In the genomic region with DNA sequence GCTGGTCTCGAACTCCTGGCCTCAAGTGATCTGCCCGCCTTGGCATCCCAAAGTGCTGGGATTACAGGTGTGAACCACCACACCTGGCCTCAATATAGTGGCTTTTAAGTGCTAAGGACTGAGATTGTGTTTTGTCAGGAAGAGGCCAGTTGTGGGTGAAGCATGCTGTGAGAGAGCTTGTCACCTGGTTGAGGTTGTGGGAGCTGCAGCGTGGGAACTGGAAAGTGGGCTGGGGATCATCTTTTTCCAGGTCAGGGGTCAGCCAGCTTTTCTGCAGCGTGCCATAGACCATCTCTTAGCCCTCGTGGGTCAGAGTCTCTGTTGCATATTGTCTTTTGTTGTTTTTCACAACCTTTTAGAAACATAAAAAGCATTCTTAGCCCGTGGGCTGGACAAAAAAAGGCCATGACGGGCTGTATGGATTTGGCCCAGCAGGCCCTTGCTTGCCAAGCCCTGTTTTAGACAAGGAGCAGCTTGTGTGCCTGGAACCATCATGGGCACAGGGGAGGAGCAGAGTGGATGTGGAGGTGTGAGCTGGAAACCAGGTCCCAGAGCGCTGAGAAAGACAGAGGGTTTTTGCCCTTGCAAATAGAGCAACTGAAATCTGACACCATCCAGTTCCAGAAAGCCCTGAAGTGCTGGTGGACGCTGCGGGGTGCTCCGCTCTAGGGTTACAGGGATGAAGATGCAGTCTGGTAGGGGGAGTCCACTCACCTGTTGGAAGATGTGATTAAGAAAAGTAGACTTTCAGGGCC, we compare ENCODE assay signal across 19 cellular contexts. TPM values are rescaled to one million over a fixed set of nuclear protein-coding genes. Genes with fewer than 3 reads are reported as not detected.
A peak's percentile ranks its signal among the peaks of the same experiment; 100 is the strongest.
DNase-seq lines count a peak whose midpoint lies in the region; ATAC-seq, FAIRE-seq and TF ChIP-seq lines count a peak whose summit lies in the region.
"Had no signal": no experiment of that assay in that cellular context is flagged by ENCODE, and none has a peak within 500 bp of the region (broad histone marks: within the 10 kb centered on the region; RNA-seq: fewer than 3 reads in every experiment).

No MANE protein-coding gene starts in this region.

- dilution Hi-C loops in IMR-90 (cut with HindIII; ENCODE audit: low sequenced_read_pairs, unreplicated experiment) = no loop called here

- H3K14ac ChIP-seq in IMR-90 (replicated peaks; ENCODE audit: low read depth, low read length) = no peak overlapping the region

- H3K23ac ChIP-seq in IMR-90 (ENCODE audit: low read depth, low read length) = no peak overlapping the region
- no peak overlapping the region for H3K23ac ChIP-seq in mesendoderm (ENCODE audit: low read length)

- H2AK9ac ChIP-seq in IMR-90 (replicated peaks; ENCODE audit: low read depth, low read length, poor library complexity) = peak overlapping the region; percentile 70

- DNase-seq in IMR-90 (no peak), mesendoderm (peak; percentile 38), NOMO-1 treated with dmso at 0.1 percent for 144 hours (lab: John Stamatoyannopoulos, UW; ENCODE audit: unreplicated experiment) (no peak), colonic mucosa (no peak), kidney (no peak)
- DNase-seq in activated T-helper 1 cell treated with anti-CD3 and anti-CD28 coated beads, Interleukin-12 subunit alpha, Interleukin-12 subunit beta, Interleukin-2, Interleukin-4 antibody, amounts not matched to agents 30 ng/mL and 10 ng/mL and 1 ng/mL, durations not matched to agents 14 hours and 24 hours and 36 hours (ENCODE audit: low spot score) = no peak
- DNase-seq: activated CD4-positive, alpha-beta T cell treated with anti-CD3 and anti-CD28 coated beads, Interleukin-2, amount 10 ng/mL, durations not matched to agents 24 days and 14 days; foreskin melanocyte; GDM1; NCI-H1694 treated with DMSO at 0.1 percent for 48 hours; NCI-H526 treated with DMSO at 0.1 percent for 48 hours; SK-N-SH had no signal

- no peak overlapping the region for H4K91ac ChIP-seq in IMR-90 (ENCODE audit: insufficient read depth, low read depth, low read length)

- H2BK15ac ChIP-seq in IMR-90 (ENCODE audit: low read depth, low read length) (no peak overlapping the region), mesendoderm (replicated peaks; ENCODE audit: low read depth) (no peak overlapping the region)

- CTCF ChIA-PET in IMR-90 (lab: Yijun Ruan, JAX) = no interaction called here

- H3K4me1 Mint-ChIP-seq in activated T-helper 1 cell treated with anti-CD3 and anti-CD28 coated beads, Interleukin-12 subunit alpha, Interleukin-12 subunit beta, Interleukin-2, Interleukin-4 antibody, amounts not matched to agents 30 ng/mL and 10 ng/mL and 1 ng/mL, durations not matched to agents 14 hours and 24 hours and 36 hours (ENCODE audit: low read depth) = peaks cover 15% of the 10 kb centered on the region
- H3K4me1 Mint-ChIP-seq: central memory CD8-positive, alpha-beta T cell had no signal

- H3K4me3 ChIP-seq in IMR-90 (ENCODE audit: insufficient read depth, low read depth, low read length) (no peak overlapping the region), mesendoderm (ENCODE audit: low read length) (no peak overlapping the region), colonic mucosa (no peak overlapping the region), kidney (ENCODE audit: low read length in 2 of 2) (no peak overlapping the region)
- H3K4me3 ChIP-seq: right atrium auricular region had no signal

- H3K9ac ChIP-seq in IMR-90 (ENCODE audit: low read depth, low read length) (no peak overlapping the region), mesendoderm (ENCODE audit: low read length) (no peak overlapping the region), colonic mucosa (ENCODE audit: low read depth in 2 of 2, low read length in 2 of 2) (no peak overlapping the region), kidney (ENCODE audit: low read length in 2 of 2) (no peak overlapping the region)
- H3K9ac ChIP-seq: SK-N-SH had no signal

- H3K36me3 Mint-ChIP-seq in activated T-helper 1 cell treated with anti-CD3 and anti-CD28 coated beads, Interleukin-12 subunit alpha, Interleukin-12 subunit beta, Interleukin-2, Interleukin-4 antibody, amounts not matched to agents 30 ng/mL and 10 ng/mL and 1 ng/mL, durations not matched to agents 14 hours and 24 hours and 36 hours (ENCODE audit: low read depth) = peaks cover 27% of the 10 kb centered on the region
- H3K36me3 Mint-ChIP-seq: natural killer cell treated with Interleukin-12 subunit alpha and Interleukin-12 subunit beta and Interleukin-15 and Interleukin-18, amount 100 ng/mL, for 72 hours had no signal

- H3K4me1 ChIP-seq in IMR-90 (ENCODE audit: control insufficient read depth, insufficient read depth, low read length) (no peaks in the 10 kb centered on the region), mesendoderm (ENCODE audit: control insufficient read depth, low read depth, low read length) (no peaks in the 10 kb centered on the region), colonic mucosa (peaks cover 6% of the 10 kb centered on the region), kidney (ENCODE audit: control insufficient read depth in 1 of 2, insufficient read depth in 1 of 2, low read depth in 1 of 2, low read length in 2 of 2) (no peaks in the 10 kb centered on the region)

- H3K9me3 Mint-ChIP-seq in activated T-helper 1 cell treated with anti-CD3 and anti-CD28 coated beads, Interleukin-12 subunit alpha, Interleukin-12 subunit beta, Interleukin-2, Interleukin-4 antibody, amounts not matched to agents 30 ng/mL and 10 ng/mL and 1 ng/mL, durations not matched to agents 14 hours and 24 hours and 36 hours = no peaks in the 10 kb centered on the region
- H3K9me3 Mint-ChIP-seq: activated CD4-positive, alpha-beta T cell treated with anti-CD3 and anti-CD28 coated beads, Interleukin-2, amount 10 ng/mL, durations not matched to agents 24 days and 14 days; central memory CD8-positive, alpha-beta T cell; natural killer cell treated with Interleukin-12 subunit alpha and Interleukin-12 subunit beta and Interleukin-15 and Interleukin-18, amount 100 ng/mL, for 72 hours had no signal

- no peak overlapping the region for H2BK20ac ChIP-seq in IMR-90 (ENCODE audit: low read depth, low read length)

- in situ Hi-C loops in IMR-90 (cut with MboI; ENCODE audit: low sequenced_read_pairs) = no loop called here

- peaks cover 6 to 24% of the 10 kb centered on the region in 2 experiments for H3K79me1 ChIP-seq in IMR-90 (ENCODE audit: low read depth in 1 of 2, low read length in 2 of 2)
- H3K79me1 ChIP-seq in mesendoderm (ENCODE audit: low read length) = peaks cover 8% of the 10 kb centered on the region

- no peak for TF ChIP-seq RAD21 in IMR-90 (IDR thresholded peaks at IDR 0.05; ENCODE audit: low read length)

- H3K9me3 ChIP-seq in IMR-90 (ENCODE audit: control insufficient read depth, insufficient read depth, low read length) (no peaks in the 10 kb centered on the region), colonic mucosa (no peaks in the 10 kb centered on the region), kidney (ENCODE audit: control insufficient read depth in 1 of 2, low read length in 2 of 2) (no peaks in the 10 kb centered on the region)
- H3K9me3 ChIP-seq: right atrium auricular region, SK-N-SH had no signal

- H3K36me3 ChIP-seq in IMR-90 (ENCODE audit: control insufficient read depth, insufficient read depth, low read length) = peaks cover 3% of the 10 kb centered on the region; the same call in 1 of the 2 replicates
- H3K36me3 ChIP-seq in mesendoderm (ENCODE audit: control insufficient read depth, insufficient read depth, low read length) = peaks cover 7% of the 10 kb centered on the region
- H3K36me3 ChIP-seq in colonic mucosa = no peaks in the 10 kb centered on the region
- no peaks in the 10 kb centered on the region for H3K36me3 ChIP-seq in kidney (ENCODE audit: control insufficient read depth in 1 of 2, insufficient read depth in 2 of 2, low read length in 2 of 2)
- H3K36me3 ChIP-seq: right atrium auricular region had no signal

- intact Hi-C loops in IMR-90 (cut with micrococcal nuclease) = no loop called here
- intact Hi-C loops in activated T-helper 1 cell treated with anti-CD3 and anti-CD28 coated beads, Interleukin-12 subunit alpha, Interleukin-12 subunit beta, Interleukin-2, Interleukin-4 antibody, amounts not matched to agents 30 ng/mL and 10 ng/mL and 1 ng/mL, durations not matched to agents 14 hours and 24 hours and 36 hours (cut with micrococcal nuclease) = no loop called here
- intact Hi-C loops in colonic mucosa (cut with DNase I) = no loop called here
- intact Hi-C loops in kidney (cut with DNase I) = no loop called here

- no peak for ATAC-seq in IMR-90 (ENCODE audit: low read depth)
- ATAC-seq: natural killer cell treated with Interleukin-12 subunit alpha and Interleukin-12 subunit beta and Interleukin-15 and Interleukin-18, amount 100 ng/mL, for 72 hours; Panc1 had no signal

- H3K27me3 ChIP-seq in IMR-90 (ENCODE audit: control insufficient read depth, insufficient read depth, low read length) = no peaks in the 10 kb centered on the region
- no peaks in the 10 kb centered on the region for H3K27me3 ChIP-seq in mesendoderm (ENCODE audit: insufficient read depth, low read length, poor library complexity)
- no peaks in the 10 kb centered on the region for H3K27me3 ChIP-seq in colonic mucosa
- H3K27me3 ChIP-seq: right atrium auricular region had no signal

- H3K27me3 Mint-ChIP-seq in activated T-helper 1 cell treated with anti-CD3 and anti-CD28 coated beads, Interleukin-12 subunit alpha, Interleukin-12 subunit beta, Interleukin-2, Interleukin-4 antibody, amounts not matched to agents 30 ng/mL and 10 ng/mL and 1 ng/mL, durations not matched to agents 14 hours and 24 hours and 36 hours (ENCODE audit: insufficient read depth) = no peaks in the 10 kb centered on the region
- H3K27me3 Mint-ChIP-seq: activated CD4-positive, alpha-beta T cell treated with anti-CD3 and anti-CD28 coated beads, Interleukin-2, amount 10 ng/mL, durations not matched to agents 24 days and 14 days; central memory CD8-positive, alpha-beta T cell; natural killer cell treated with Interleukin-12 subunit alpha and Interleukin-12 subunit beta and Interleukin-15 and Interleukin-18, amount 100 ng/mL, for 72 hours had no signal

- H2BK5ac ChIP-seq in IMR-90 (ENCODE audit: low read depth, low read length, poor library complexity, severe bottlenecking) = no peak overlapping the region
- H2BK5ac ChIP-seq in mesendoderm (ENCODE audit: low read length) = no peak overlapping the region

- no TSS peak for BruUV-seq in IMR-90 (replicated peaks; lab: Mats Ljungman, UMichigan)

- H2BK120ac ChIP-seq in IMR-90 (ENCODE audit: low read depth, low read length) = no peak overlapping the region
- H2BK120ac ChIP-seq in mesendoderm (ENCODE audit: low read depth, low read length) = no peak overlapping the region

- H3K79me2 ChIP-seq in mesendoderm (ENCODE audit: control insufficient read depth, insufficient read depth, low read length) = peaks cover 15% of the 10 kb centered on the region

- no peak overlapping the region for H3K18ac ChIP-seq in IMR-90 (ENCODE audit: low read depth, low read length)
- H3K18ac ChIP-seq in mesendoderm (ENCODE audit: low read length) = no peak overlapping the region

- H3K4me2 ChIP-seq in IMR-90 (ENCODE audit: low read depth, low read length) (no peak overlapping the region), mesendoderm (ENCODE audit: low read length) (no peak overlapping the region)
- H3K4me2 ChIP-seq: SK-N-SH had no signal

- no peak for FAIRE-seq in kidney (lab: Jason Lieb, UNC)
- FAIRE-seq: endometrium, H54 had no signal

- 83% methylated on average over 3 of the region's 11 CpGs; no CpG with 5 or more reads in 1 of the 2 experiments for WGBS in IMR-90 (ENCODE audit: extremely low coverage in 2 of 2, insufficient read length in 1 of 2), 2 experiments
- no CpG with 5 or more reads among the region's 11 CpGs for WGBS in mesendoderm (ENCODE audit: extremely low coverage, insufficient coverage, low lambda C conversion rate)

- H3K4ac ChIP-seq in IMR-90 (ENCODE audit: low read depth, low read length) = no peak overlapping the region
- no peak overlapping the region for H3K4ac ChIP-seq in mesendoderm (ENCODE audit: low read depth, low read length)

- no peak overlapping the region for H3K4me3 Mint-ChIP-seq in activated T-helper 1 cell treated with anti-CD3 and anti-CD28 coated beads, Interleukin-12 subunit alpha, Interleukin-12 subunit beta, Interleukin-2, Interleukin-4 antibody, amounts not matched to agents 30 ng/mL and 10 ng/mL and 1 ng/mL, durations not matched to agents 14 hours and 24 hours and 36 hours
- H3K4me3 Mint-ChIP-seq: activated CD4-positive, alpha-beta T cell treated with anti-CD3 and anti-CD28 coated beads, Interleukin-2, amount 10 ng/mL, durations not matched to agents 24 days and 14 days; central memory CD8-positive, alpha-beta T cell; natural killer cell treated with Interleukin-12 subunit alpha and Interleukin-12 subunit beta and Interleukin-15 and Interleukin-18, amount 100 ng/mL, for 72 hours had no signal

- H3K56ac ChIP-seq in IMR-90 (ENCODE audit: extremely low read depth, insufficient read depth, low read length) = no peak overlapping the region
- H3K56ac ChIP-seq in mesendoderm (ENCODE audit: low read length) = no peak overlapping the region

- no peak overlapping the region for H4K5ac ChIP-seq in IMR-90 (ENCODE audit: low read depth, low read length)
- H4K5ac ChIP-seq in mesendoderm (ENCODE audit: low read length) = no peak overlapping the region

- no peak overlapping the region for H4K8ac ChIP-seq in IMR-90 (ENCODE audit: low read depth in 2 of 2, low read length in 2 of 2)
- no peak overlapping the region for H4K8ac ChIP-seq in mesendoderm (ENCODE audit: low read depth, low read length)

- no peaks in the 10 kb centered on the region for H3K9me1 ChIP-seq in IMR-90 (ENCODE audit: insufficient read depth, low read length)

- H2AK5ac ChIP-seq in IMR-90 (ENCODE audit: low read depth, low read length) (no peak overlapping the region), mesendoderm (ENCODE audit: low read length) (no peak overlapping the region)

- peak overlapping the region; percentile 18 for H3K27ac Mint-ChIP-seq in activated T-helper 1 cell treated with anti-CD3 and anti-CD28 coated beads, Interleukin-12 subunit alpha, Interleukin-12 subunit beta, Interleukin-2, Interleukin-4 antibody, amounts not matched to agents 30 ng/mL and 10 ng/mL and 1 ng/mL, durations not matched to agents 14 hours and 24 hours and 36 hours
- H3K27ac Mint-ChIP-seq: activated CD4-positive, alpha-beta T cell treated with anti-CD3 and anti-CD28 coated beads, Interleukin-2, amount 10 ng/mL, durations not matched to agents 24 days and 14 days; natural killer cell treated with Interleukin-12 subunit alpha and Interleukin-12 subunit beta and Interleukin-15 and Interleukin-18, amount 100 ng/mL, for 72 hours had no signal

- H3K27ac ChIP-seq in IMR-90 (ENCODE audit: insufficient read depth, low read length) (no peak overlapping the region), mesendoderm (ENCODE audit: low read depth, low read length) (no peak overlapping the region), colonic mucosa (no peak overlapping the region), kidney (ENCODE audit: low read depth in 2 of 2, low read length in 2 of 2) (no peak overlapping the region)
- H3K27ac ChIP-seq: right atrium auricular region had no signal

- peak overlapping the region; percentile 58 for H2AFZ ChIP-seq in IMR-90 (replicated peaks; ENCODE audit: low read length, poor library complexity)

- TF ChIP-seq POLR2A in IMR-90 (IDR thresholded peaks at IDR 0.05; ENCODE audit: low read depth, low read length) = no peak

- no peaks in the 10 kb centered on the region; the same call in 1 of the 2 replicates for H4K20me1 ChIP-seq in IMR-90 (ENCODE audit: insufficient read depth, low read length)

- TF ChIP-seq CTCF in IMR-90 (conservative IDR thresholded peaks at IDR 0.05; ENCODE audit: low read depth, low read length) = no peak
- no peak for TF ChIP-seq CTCF in colonic mucosa (IDR thresholded peaks at IDR 0.05)
- no peak for TF ChIP-seq CTCF in kidney (IDR thresholded peaks at IDR 0.05; ENCODE audit: borderline replicate concordance, extremely low read depth, insufficient read depth)

- POLR2A ChIA-PET in IMR-90 (lab: Charles Lee; ENCODE audit: unreplicated experiment) = no interaction called here

RNA-seq across cellular contexts. Expression of a gene that starts 5.5 kb away (rescaled TPM):
- total RNA-seq in IMR-90 (2012; rRNA removed) (52.7 and 53.6 TPM in 2 replicates), colonic mucosa (10 to 100 TPM; 15.2 to 77.1 TPM), kidney (1.7 TPM)
- polyA plus RNA-seq in IMR-90 (2012; rRNA removed) (16.6 and 19.5 TPM in 2 replicates), kidney (ENCODE audit: insufficient read depth, low read depth, low replicate concordance) (0.26 TPM)
- polyA plus RNA-seq in IMR-90 (2012; cell fraction: cytosol; rRNA removed) = 10.6 and 17.7 TPM in 2 replicates
- polyA plus RNA-seq in IMR-90 (2012; cell fraction: nucleus; rRNA removed; ENCODE audit: low replicate concordance) = 5.5 and 7.2 TPM in 2 replicates
- 39.4 and 39.6 TPM in 2 replicates for total RNA-seq in activated T-helper 1 cell treated with anti-CD3 and anti-CD28 coated beads, Interleukin-12 subunit alpha, Interleukin-12 subunit beta, Interleukin-2, Interleukin-4 antibody, amounts not matched to agents 30 ng/mL and 10 ng/mL and 1 ng/mL, durations not matched to agents 14 hours and 24 hours and 36 hours
- 69.7 TPM for polyA plus RNA-seq in mesendoderm (2013, experiment 1 of 2)
- 68.0 TPM for polyA plus RNA-seq in mesendoderm (2013, experiment 2 of 2)

RNA-seq across cellular contexts. Expression of a gene that starts 11.9 kb away (rescaled TPM):
- total RNA-seq in IMR-90 (2012; rRNA removed) (not detected in 2 replicates), colonic mucosa (not detected), kidney (not detected)
- polyA plus RNA-seq in IMR-90 (2012; rRNA removed) (not detected in 2 replicates), kidney (ENCODE audit: insufficient read depth, low read depth, low replicate concordance) (not detected)
- polyA plus RNA-seq in IMR-90 (2012; cell fraction: cytosol; rRNA removed) = not detected in 2 replicates
- not detected in 2 replicates for polyA plus RNA-seq in IMR-90 (2012; cell fraction: nucleus; rRNA removed; ENCODE audit: low replicate concordance)
- not detected in 2 replicates for total RNA-seq in activated T-helper 1 cell treated with anti-CD3 and anti-CD28 coated beads, Interleukin-12 subunit alpha, Interleukin-12 subunit beta, Interleukin-2, Interleukin-4 antibody, amounts not matched to agents 30 ng/mL and 10 ng/mL and 1 ng/mL, durations not matched to agents 14 hours and 24 hours and 36 hours
- not detected for polyA plus RNA-seq in mesendoderm (2013, experiment 1 of 2)
- polyA plus RNA-seq in mesendoderm (2013, experiment 2 of 2) = not detected
- total RNA-seq: activated CD4-positive, alpha-beta T cell treated with anti-CD3 and anti-CD28 coated beads, Interleukin-2, amount 10 ng/mL, durations not matched to agents 24 days and 14 days; natural killer cell treated with Interleukin-12 subunit alpha and Interleukin-12 subunit beta and Interleukin-15 and Interleukin-18, amount 100 ng/mL, for 72 hours; right atrium auricular region; subcutaneous adipose tissue had no signal
- polyA plus RNA-seq: SK-N-SH had no signal

RNA-seq across cellular contexts. Expression of a gene that starts 32.4 kb away (rescaled TPM):
- 45.5 and 65.1 TPM in 2 replicates for total RNA-seq in IMR-90 (2012; rRNA removed)
- 29.9 and 41.0 TPM in 2 replicates for polyA plus RNA-seq in IMR-90 (2012; rRNA removed)
- 31.0 and 49.3 TPM in 2 replicates for polyA plus RNA-seq in IMR-90 (2012; cell fraction: cytosol; rRNA removed)
- 22.5 and 29.1 TPM in 2 replicates for polyA plus RNA-seq in IMR-90 (2012; cell fraction: nucleus; rRNA removed; ENCODE audit: low replicate concordance)
- 26.2 and 27.7 TPM in 2 replicates for total RNA-seq in activated T-helper 1 cell treated with anti-CD3 and anti-CD28 coated beads, Interleukin-12 subunit alpha, Interleukin-12 subunit beta, Interleukin-2, Interleukin-4 antibody, amounts not matched to agents 30 ng/mL and 10 ng/mL and 1 ng/mL, durations not matched to agents 14 hours and 24 hours and 36 hours
- polyA plus RNA-seq in mesendoderm (2013, experiment 1 of 2) = 32.8 TPM
- 31.2 TPM for polyA plus RNA-seq in mesendoderm (2013, experiment 2 of 2)
- 10 to 100 TPM; 30.6 to 33.3 TPM for total RNA-seq in colonic mucosa
- total RNA-seq in kidney = 63.9 TPM
- polyA plus RNA-seq in kidney (ENCODE audit: insufficient read depth, low read depth, low replicate concordance) = 118 TPM

RNA-seq across cellular contexts. Expression of a gene that starts 32.7 kb away (rescaled TPM):
- total RNA-seq in IMR-90 (2012; rRNA removed) (109 and 219 TPM in 2 replicates), colonic mucosa (100 to 1,000 TPM in 1 of 2 donors, 10 to 100 TPM in 1; 37.7 to 135 TPM), kidney (12.7 TPM)
- polyA plus RNA-seq in IMR-90 (2012; rRNA removed) (150 and 181 TPM in 2 replicates), kidney (ENCODE audit: insufficient read depth, low read depth, low replicate concordance) (9.3 TPM)
- 133 and 160 TPM in 2 replicates for polyA plus RNA-seq in IMR-90 (2012; cell fraction: cytosol; rRNA removed)
- 27.2 and 110 TPM in 2 replicates for polyA plus RNA-seq in IMR-90 (2012; cell fraction: nucleus; rRNA removed; ENCODE audit: low replicate concordance)
- total RNA-seq in activated T-helper 1 cell treated with anti-CD3 and anti-CD28 coated beads, Interleukin-12 subunit alpha, Interleukin-12 subunit beta, Interleukin-2, Interleukin-4 antibody, amounts not matched to agents 30 ng/mL and 10 ng/mL and 1 ng/mL, durations not matched to agents 14 hours and 24 hours and 36 hours = 65.8 and 66.8 TPM in 2 replicates
- 73.3 TPM for polyA plus RNA-seq in mesendoderm (2013, experiment 1 of 2)
- polyA plus RNA-seq in mesendoderm (2013, experiment 2 of 2) = 72.5 TPM

RNA-seq across cellular contexts. Expression of a gene that starts 51.2 kb away (rescaled TPM):
- total RNA-seq in IMR-90 (2012; rRNA removed) (11.1 and 14.7 TPM in 2 replicates), colonic mucosa (100 to 1,000 TPM; 256 to 395 TPM), kidney (165 TPM)
- polyA plus RNA-seq in IMR-90 (2012; rRNA removed) (63.1 and 77.3 TPM in 2 replicates), kidney (ENCODE audit: insufficient read depth, low read depth, low replicate concordance) (149 TPM)
- 38.9 and 89.5 TPM in 2 replicates for polyA plus RNA-seq in IMR-90 (2012; cell fraction: cytosol; rRNA removed)
- polyA plus RNA-seq in IMR-90 (2012; cell fraction: nucleus; rRNA removed; ENCODE audit: low replicate concordance) = 27.9 and 43.7 TPM in 2 replicates
- 131 and 133 TPM in 2 replicates for total RNA-seq in activated T-helper 1 cell treated with anti-CD3 and anti-CD28 coated beads, Interleukin-12 subunit alpha, Interleukin-12 subunit beta, Interleukin-2, Interleukin-4 antibody, amounts not matched to agents 30 ng/mL and 10 ng/mL and 1 ng/mL, durations not matched to agents 14 hours and 24 hours and 36 hours
- 23.3 TPM for polyA plus RNA-seq in mesendoderm (2013, experiment 1 of 2)
- polyA plus RNA-seq in mesendoderm (2013, experiment 2 of 2) = 23.1 TPM
